ENCODE assay signal across 18 cellular contexts in genomic region chr17:39484178-39484577, GRCh38. TPM values are rescaled to one million over a fixed set of nuclear protein-coding genes. Genes with fewer than 3 reads are reported as not detected.
DNase-seq lines count a peak whose midpoint lies in the region; ATAC-seq and TF ChIP-seq lines count a peak whose summit lies in the region.
"Had no signal": no experiment of that assay in that cellular context is flagged by ENCODE, and none has a peak within 500 bp of the region (broad histone marks: within the 10 kb centered on the region; RNA-seq: fewer than 3 reads in every experiment).

No MANE protein-coding gene starts in this region.

- H3K4me1 Mint-ChIP-seq in activated CD8-positive, alpha-beta T cell treated with anti-CD3 and anti-CD28 coated beads for 36 hours (ENCODE audit: low read depth): peaks cover 6% of the 10 kb centered on the region

- no peaks in the 10 kb centered on the region for H3F3A ChIP-seq in PC-3 (ENCODE audit: low read length, unreplicated experiment)

- H3K27ac ChIP-seq in SK-N-MC (0 out of 2 replicates have a peak overlapping the region, but pooled peaks have one; percentile 3), PC-3 (ENCODE audit: low read length) (no peak overlapping the region)
- H3K27ac ChIP-seq: foreskin keratinocyte, testis, WERI-Rb-1 had no signal

- H3K4me3 Mint-ChIP-seq in activated CD8-positive, alpha-beta T cell treated with anti-CD3 and anti-CD28 coated beads for 36 hours: no peak overlapping the region

- peaks cover 12% of the 10 kb centered on the region; the same call in 1 of the 2 replicates for H3K4me1 ChIP-seq in PC-3 (ENCODE audit: insufficient read depth, low read length)
- H3K4me1 ChIP-seq: BE2C, HAP-1, testis had no signal

- TF ChIP-seq CTCF in activated CD8-positive, alpha-beta T cell treated with anti-CD3 and anti-CD28 coated beads for 36 hours (IDR thresholded peaks at IDR 0.05): no peak
- no peak for TF ChIP-seq CTCF in PC-3 (conservative IDR thresholded peaks at IDR 0.05; ENCODE audit: low read depth, low read length)

- H3K27me3 ChIP-seq in PC-3 (ENCODE audit: low read length): no peaks in the 10 kb centered on the region
- H3K27me3 ChIP-seq: BE2C, foreskin keratinocyte, testis had no signal

- DNase-seq in SK-N-MC (ENCODE audit: low read depth, low spot score): no peak
- no peak for DNase-seq in AG08395 (ENCODE audit: low spot score)
- DNase-seq in activated CD8-positive, alpha-beta T cell treated with anti-CD3 and anti-CD28 coated beads for 36 hours: no peak
- no peak for DNase-seq in PC-3
- no peak for DNase-seq in GDM1 (lab: John Stamatoyannopoulos, UW)
- DNase-seq: BE2C; foreskin keratinocyte; left colon; mucosa of descending colon; NCI-H2029; NCI-H510A; stimulated activated CD4-positive, alpha-beta T cell treated with anti-CD3 and anti-CD28 coated beads, Interleukin-2, amount 100 ng/mL, for 48 hours; testis; WERI-Rb-1 had no signal

- H2AFZ ChIP-seq in PC-3 (ENCODE audit: low read length): no peak overlapping the region

- H3K9ac ChIP-seq in SK-N-MC (ENCODE audit: insufficient read length) (no peak overlapping the region), PC-3 (ENCODE audit: low read length) (no peak overlapping the region)

- H3K4me2 ChIP-seq in PC-3 (ENCODE audit: low read length): no peak overlapping the region

- H3K27me3 Mint-ChIP-seq in activated CD8-positive, alpha-beta T cell treated with anti-CD3 and anti-CD28 coated beads for 36 hours: no peaks in the 10 kb centered on the region

- intact Hi-C loops in activated CD8-positive, alpha-beta T cell treated with anti-CD3 and anti-CD28 coated beads for 36 hours (cut with micrococcal nuclease): no loop called here
- intact Hi-C loops in PC-3 (cut with micrococcal nuclease): no loop called here

- peaks cover 11% of the 10 kb centered on the region for H3K36me3 Mint-ChIP-seq in activated CD8-positive, alpha-beta T cell treated with anti-CD3 and anti-CD28 coated beads for 36 hours (ENCODE audit: low read depth)

- H3K9me3 ChIP-seq in SK-N-MC (ENCODE audit: low read depth, low read length) (no peaks in the 10 kb centered on the region), PC-3 (ENCODE audit: low read length) (no peaks in the 10 kb centered on the region)
- H3K9me3 ChIP-seq: BE2C, HAP-1, mucosa of descending colon, testis had no signal

- no peaks in the 10 kb centered on the region for H3K9me3 Mint-ChIP-seq in activated CD8-positive, alpha-beta T cell treated with anti-CD3 and anti-CD28 coated beads for 36 hours

- peaks cover 25% of the 10 kb centered on the region for H3K79me2 ChIP-seq in PC-3 (ENCODE audit: low read length)

- BruUV-seq in PC-3 (replicated peaks; lab: Mats Ljungman, UMichigan): no TSS peak

- H3K36me3 ChIP-seq in SK-N-MC (ENCODE audit: insufficient read depth, low read length) (peaks cover 30% of the 10 kb centered on the region), PC-3 (ENCODE audit: low read depth, low read length) (peaks cover 10% of the 10 kb centered on the region)

- H3K9me2 ChIP-seq in PC-3 (replicated peaks; ENCODE audit: low read length): no peaks in the 10 kb centered on the region

- peak; percentile 76 for ATAC-seq in GM18498 (IDR thresholded peaks at IDR 0.05; ENCODE audit: unreplicated experiment)
- peak; percentile 80 for ATAC-seq in GM19395 (IDR thresholded peaks at IDR 0.05; ENCODE audit: unreplicated experiment)
- ATAC-seq in HG02973 (IDR thresholded peaks at IDR 0.05; ENCODE audit: unreplicated experiment): peak; percentile 97
- no peak for ATAC-seq in activated CD8-positive, alpha-beta T cell treated with anti-CD3 and anti-CD28 coated beads for 36 hours
- ATAC-seq in PC-3: no peak
- ATAC-seq: foreskin keratinocyte, left colon, mucosa of descending colon had no signal

- POLR2A ChIA-PET in activated CD8-positive, alpha-beta T cell treated with anti-CD3 and anti-CD28 coated beads for 36 hours (lab: Charles Lee): interaction anchor here (0.7 kb wide), 1 partner anchor 34 kb away, joined by 4 read pairs; no protein-coding TSS in a partner anchor
- POLR2A ChIA-PET in PC-3 (lab: Charles Lee; ENCODE audit: unreplicated experiment): no interaction called here

- no peak overlapping the region for H3K4me3 ChIP-seq in SK-N-MC
- H3K4me3 ChIP-seq in PC-3 (ENCODE audit: low read length): no peak overlapping the region
- H3K4me3 ChIP-seq: HAP-1, mucosa of descending colon, testis had no signal

- no peaks in the 10 kb centered on the region for H4K20me1 ChIP-seq in PC-3 (ENCODE audit: low read length)

- H3K27ac Mint-ChIP-seq in activated CD8-positive, alpha-beta T cell treated with anti-CD3 and anti-CD28 coated beads for 36 hours: no peak overlapping the region

- CTCF ChIA-PET in activated CD8-positive, alpha-beta T cell treated with anti-CD3 and anti-CD28 coated beads for 36 hours (lab: Charles Lee): no interaction called here
- CTCF ChIA-PET in PC-3 (lab: Charles Lee): interaction anchor here (0.7 kb wide), 1 partner anchor 37 kb away, joined by 5 read pairs; no protein-coding TSS in a partner anchor

RNA-seq across cellular contexts. Expression of gene CDK12, which starts 22.9 kb away (rescaled TPM):
- 10 to 100 TPM; 61.4 to 61.9 TPM for total RNA-seq in activated CD8-positive, alpha-beta T cell treated with anti-CD3 and anti-CD28 coated beads for 36 hours
- total RNA-seq in PC-3 (2014; rRNA removed): 30.4 and 39.2 TPM in 2 replicates

RNA-seq across cellular contexts. Expression of gene MED1, which starts 33.1 kb away (rescaled TPM):
- total RNA-seq in activated CD8-positive, alpha-beta T cell treated with anti-CD3 and anti-CD28 coated beads for 36 hours: 10 to 100 TPM; 60.7 to 64.7 TPM
- 19.1 and 27.0 TPM in 2 replicates for total RNA-seq in PC-3 (2014; rRNA removed)

Comparison
In these comparisons a context has a peak if more than half of its experiments do, and no peak if none do; other contexts are left out.
1. ATAC-seq: peak in GM18498 (single experiment), GM19395 (single experiment) and HG02973 (single experiment); none in activated CD8-positive, alpha-beta T cell treated with anti-CD3 and anti-CD28 coated beads for 36 hours (single experiment) and PC-3 (single experiment).